1 cellular context compared by ENCODE assay signal in genomic region chr1:156281281-156282142, GRCh38.
A peak's percentile ranks its signal among the peaks of the same experiment; 100 is the strongest.
TF ChIP-seq lines count a peak whose summit lies in the region.

No MANE protein-coding gene starts in this region.

TF ChIP-seq in K562, 482 proteins besides CTCF, POLR2A, EP300 and RAD21 (continued from another document):
- TF ChIP-seq ZBTB49 (CRISPR knock-in tag; IDR thresholded peaks at IDR 0.05; ENCODE audit: borderline replicate concordance) (no peak), JUN (IDR thresholded peaks at IDR 0.05; ENCODE audit: borderline replicate concordance, low read depth, low read length) (peak; percentile 61; the same call in 1 of the 2 replicates), JUN (CRISPR knock-in tag; IDR thresholded peaks at IDR 0.05; ENCODE audit: borderline replicate concordance) (no peak), ZNF184 (CRISPR knock-in tag; IDR thresholded peaks at IDR 0.05) (no peak), ZNF24 (IDR thresholded peaks at IDR 0.05) (no peak), ZNF644 (tag; IDR thresholded peaks at IDR 0.05; ENCODE audit: low read depth) (no peak), GTF2A2 (tag; IDR thresholded peaks at IDR 0.05) (no peak), DPF2 (IDR thresholded peaks at IDR 0.05) (peak; percentile 25; the same call in 1 of the 2 replicates), NFIC (IDR thresholded peaks at IDR 0.05) (peak; percentile 71), YY1 (IDR thresholded peaks at IDR 0.05; ENCODE audit: borderline replicate concordance in 1 of 3, control insufficient read depth in 1 of 3, extremely low read depth in 1 of 3, insufficient read depth in 3 of 3, insufficient read length in 1 of 3, insufficient replicate concordance in 2 of 3, low read depth in 1 of 3, low read length in 2 of 3) (peak in 1 of 3 experiments; percentile 21), CBFA2T3 (IDR thresholded peaks at IDR 0.05) (peak; percentile 55), NCOA4 (IDR thresholded peaks at IDR 0.05; ENCODE audit: partially characterized antibody) (no peak), MXD1 (CRISPR knock-in tag; IDR thresholded peaks at IDR 0.05; ENCODE audit: borderline replicate concordance, poor library complexity, severe bottlenecking) (peak; percentile 87), SFPQ (IDR thresholded peaks at IDR 0.05; ENCODE audit: low read depth, low read length) (no peak), ZNF263 (CRISPR knock-in tag; IDR thresholded peaks at IDR 0.05; ENCODE audit: borderline replicate concordance) (no peak), TGIF2 (CRISPR knock-in tag; IDR thresholded peaks at IDR 0.05) (peak; percentile 100), TFAP4 (CRISPR knock-in tag; IDR thresholded peaks at IDR 0.05; ENCODE audit: borderline replicate concordance) (peak; percentile 48; the same call in 1 of the 2 replicates), ZBTB43 (CRISPR knock-in tag; IDR thresholded peaks at IDR 0.05) (0 out of 2 replicates have a peak, but pooled peaks have one; percentile 33), PHF21A (IDR thresholded peaks at IDR 0.05; ENCODE audit: borderline replicate concordance, low read depth) (no peak), CREM (IDR thresholded peaks at IDR 0.05; ENCODE audit: low read depth) (peak; percentile 72), PRDM10 (IDR thresholded peaks at IDR 0.05; ENCODE audit: partially characterized antibody) (peak; percentile 88), ATF7 (IDR thresholded peaks at IDR 0.05) (peak; percentile 32; the same call in 1 of the 2 replicates), NELFE (IDR thresholded peaks at IDR 0.05; ENCODE audit: insufficient read depth, insufficient read length) (no peak), USF2 (CRISPR knock-in tag; IDR thresholded peaks at IDR 0.05) (peak; percentile 65), NCOR1 (IDR thresholded peaks at IDR 0.05) (peak; percentile 51), NKRF (IDR thresholded peaks at IDR 0.05; ENCODE audit: borderline replicate concordance) (peak; percentile 98), MYNN (IDR thresholded peaks at IDR 0.05) (0 out of 2 replicates have a peak, but pooled peaks have one; percentile 42), MYNN (CRISPR knock-in tag; IDR thresholded peaks at IDR 0.05) (no peak), LEF1 (IDR thresholded peaks at IDR 0.05) (no peak), TCF3 (CRISPR knock-in tag; IDR thresholded peaks at IDR 0.05) (peak; percentile 8; the same call in 1 of the 2 replicates), MEF2A (IDR thresholded peaks at IDR 0.05; ENCODE audit: control insufficient read depth, low read depth, low read length) (peak; percentile 99), XRCC4 (IDR thresholded peaks at IDR 0.05; ENCODE audit: extremely low read depth, insufficient read depth, insufficient read length) (no peak), NRF1 (conservative IDR thresholded peaks at IDR 0.05 in 1 of 2, IDR thresholded peaks at IDR 0.05 in 1 of 2) (no peak), MEF2D (tag; conservative IDR thresholded peaks at IDR 0.05; ENCODE audit: low read depth) (peak; percentile 94), CTCFL (IDR thresholded peaks at IDR 0.05; ENCODE audit: borderline replicate concordance, insufficient read depth, low read depth, low read length, poor library complexity, severe bottlenecking) (no peak), CHD1 (IDR thresholded peaks at IDR 0.05; ENCODE audit: low read length) (peak; percentile 45), JUND (IDR thresholded peaks at IDR 0.05; ENCODE audit: borderline replicate concordance, low read depth, low read length) (peak; percentile 76), JUND (tag; IDR thresholded peaks at IDR 0.05; ENCODE audit: borderline replicate concordance, low read depth, low read length) (peak; percentile 52; the same call in 2 of the 3 replicates), BRD9 (IDR thresholded peaks at IDR 0.05; ENCODE audit: low read depth, partially characterized antibody) (no peak), HDAC3 (IDR thresholded peaks at IDR 0.05; ENCODE audit: borderline replicate concordance, partially characterized antibody) (peak; percentile 32), PYGO2 (tag; IDR thresholded peaks at IDR 0.05) (no peak), SNIP1 (IDR thresholded peaks at IDR 0.05; ENCODE audit: low read depth) (no peak), ATF3 (IDR thresholded peaks at IDR 0.05) (peak; percentile 59), ATF3 (CRISPR knock-in tag; conservative IDR thresholded peaks at IDR 0.05) (no peak), RBM34 (IDR thresholded peaks at IDR 0.05; ENCODE audit: borderline replicate concordance, insufficient read depth, low read length) (no peak)
TF ChIP-seq in K562: peak in this region for 52.
